In the genomic region with DNA sequence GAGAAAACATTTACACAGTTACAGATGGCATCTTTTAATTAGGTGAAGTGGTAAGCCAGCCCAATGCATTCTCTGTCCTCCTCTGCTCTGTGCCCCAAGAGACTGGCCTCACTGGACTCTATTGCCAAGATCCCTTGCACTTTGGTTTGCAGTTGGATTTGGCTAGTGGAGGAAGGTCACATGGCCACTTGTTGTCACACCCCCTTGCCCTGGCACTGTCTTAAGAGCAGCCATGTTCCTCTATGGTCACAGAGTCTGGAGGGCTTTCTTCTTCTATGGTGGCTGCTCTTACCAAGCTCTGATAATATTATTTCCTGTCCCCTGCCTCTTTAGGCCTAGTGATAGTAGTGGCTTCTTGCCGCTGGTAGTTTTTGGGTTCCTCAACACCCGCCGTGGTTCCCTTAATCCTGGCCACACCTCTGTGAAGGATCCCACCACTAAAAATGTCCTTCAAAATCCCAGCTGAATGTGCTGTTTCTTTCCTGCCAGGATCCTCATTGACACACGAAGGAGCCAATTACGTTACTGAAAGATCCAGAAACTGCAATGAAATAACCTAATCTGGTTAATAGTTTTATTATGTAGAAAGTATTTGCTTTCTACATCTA, we compare ENCODE assay signal across 21 cellular contexts.
DNase-seq lines count a peak whose midpoint lies in the region; ATAC-seq, FAIRE-seq and TF ChIP-seq lines count a peak whose summit lies in the region.
"Had no signal": no experiment of that assay in that cellular context is flagged by ENCODE, and none has a peak within 500 bp of the region (broad histone marks: within the 10 kb centered on the region; RNA-seq: fewer than 3 reads in every experiment).

No MANE protein-coding gene starts in this region.

- no peaks in the 10 kb centered on the region for H3K36me3 ChIP-seq in astrocyte (ENCODE audit: insufficient read depth, low read length)
- H3K36me3 ChIP-seq: BLaER1, spleen, thyroid gland had no signal

- TF ChIP-seq CTCF in astrocyte (IDR thresholded peaks at IDR 0.05; ENCODE audit: insufficient read depth, low read depth, low read length) = no peak

- peak; percentile 34 for ATAC-seq in sciatic nerve
- ATAC-seq: activated CD8-positive, alpha-beta T cell treated with anti-CD3 and anti-CD28 coated beads, Interleukin-2, amount 10 ng/mL, durations not matched to agents 7 days and 5 days; activated naive CD4-positive, alpha-beta T cell treated with anti-CD3 and anti-CD28 coated beads, Interleukin-2, amount 50 U/mL, for 72 hours; activated T-cell treated with anti-CD3 and anti-CD28 coated beads, Interleukin-2, amount 50 U/mL, for 72 hours had no signal

- H3K9me3 ChIP-seq in astrocyte (ENCODE audit: insufficient read depth, low read depth, low read length) = no peaks in the 10 kb centered on the region
- H3K9me3 ChIP-seq: BLaER1, spleen, thyroid gland had no signal

- H3K4me3 Mint-ChIP-seq in astrocyte (ENCODE audit: unreplicated experiment) = no peak overlapping the region
- H3K4me3 Mint-ChIP-seq: activated CD8-positive, alpha-beta T cell treated with anti-CD3 and anti-CD28 coated beads, Interleukin-2, amount 10 ng/mL, durations not matched to agents 7 days and 5 days; activated T-cell treated with anti-CD3 and anti-CD28 coated beads, Interleukin-2, amount 50 U/mL, for 72 hours; T-helper 1 cell treated with Interleukin-12 subunit alpha and Interleukin-12 subunit beta and Interleukin-4 antibody, amounts not matched to agents 30 μg/mL and 1 μg/mL, for 36 hours had no signal

- H3K9me3 Mint-ChIP-seq in astrocyte (ENCODE audit: unreplicated experiment) = no peaks in the 10 kb centered on the region
- H3K9me3 Mint-ChIP-seq: activated naive CD4-positive, alpha-beta T cell treated with anti-CD3 and anti-CD28 coated beads, Interleukin-2, amount 50 U/mL, for 72 hours; activated T-cell treated with anti-CD3 and anti-CD28 coated beads, Interleukin-2, amount 50 U/mL, for 72 hours; T-helper 1 cell treated with Interleukin-12 subunit alpha and Interleukin-12 subunit beta and Interleukin-4 antibody, amounts not matched to agents 30 μg/mL and 1 μg/mL, for 36 hours had no signal

- no peak for FAIRE-seq in astrocyte (lab: Jason Lieb, UNC)
- FAIRE-seq: colon, D721Med had no signal

- H3K36me3 Mint-ChIP-seq in astrocyte (ENCODE audit: low read depth, unreplicated experiment) = no peaks in the 10 kb centered on the region
- H3K36me3 Mint-ChIP-seq: activated naive CD4-positive, alpha-beta T cell treated with anti-CD3 and anti-CD28 coated beads, Interleukin-2, amount 50 U/mL, for 72 hours had no signal

- H3K4me2 ChIP-seq in astrocyte (ENCODE audit: low read length) = no peak overlapping the region
- H3K4me2 ChIP-seq: BLaER1 had no signal

- DNase-seq in DMS79 treated with DMSO at 0.1 percent for 48 hours (lab: John Stamatoyannopoulos, UW) (peak; percentile 11), DMS79 (lab: John Stamatoyannopoulos, UW) (no peak), NCI-H345 (lab: John Stamatoyannopoulos, UW) (peak; percentile 56), astrocyte (ENCODE audit: low read depth) (no peak), sciatic nerve (ENCODE audit: low spot score) (no peak), pons (ENCODE audit: low spot score) (no peak), SKM-1 (lab: John Stamatoyannopoulos, UW; ENCODE audit: unreplicated experiment) (no peak)
- no peak for DNase-seq in stimulated activated CD4-positive, alpha-beta T cell treated with anti-CD3 and anti-CD28 coated beads, Interleukin-4, amount 100 ng/mL, for 1 hour
- DNase-seq: activated CD8-positive, alpha-beta T cell treated with anti-CD3 and anti-CD28 coated beads, Interleukin-2, amount 10 ng/mL, durations not matched to agents 7 days and 5 days; activated T-cell treated with anti-CD3 and anti-CD28 coated beads, Interleukin-2, amount 50 U/mL, for 72 hours; foreskin fibroblast; NCI-H2107; Right ventricle myocardium superior; spleen; thyroid gland had no signal

- no peaks in the 10 kb centered on the region for H4K20me1 ChIP-seq in astrocyte (ENCODE audit: insufficient read depth, low read length)
- H4K20me1 ChIP-seq: BLaER1 had no signal

- no peaks in the 10 kb centered on the region for H3K79me2 ChIP-seq in astrocyte (ENCODE audit: insufficient read depth, low read length)

- no peaks in the 10 kb centered on the region for H3K27me3 ChIP-seq in astrocyte (ENCODE audit: insufficient read depth, low read length)
- H3K27me3 ChIP-seq: BLaER1, spleen, thyroid gland had no signal

- peak overlapping the region; percentile 99 for H3K27ac Mint-ChIP-seq in astrocyte (ENCODE audit: unreplicated experiment)
- H3K27ac Mint-ChIP-seq: activated CD8-positive, alpha-beta T cell treated with anti-CD3 and anti-CD28 coated beads, Interleukin-2, amount 10 ng/mL, durations not matched to agents 7 days and 5 days; activated naive CD4-positive, alpha-beta T cell treated with anti-CD3 and anti-CD28 coated beads, Interleukin-2, amount 50 U/mL, for 72 hours; activated T-cell treated with anti-CD3 and anti-CD28 coated beads, Interleukin-2, amount 50 U/mL, for 72 hours; T-helper 1 cell treated with Interleukin-12 subunit alpha and Interleukin-12 subunit beta and Interleukin-4 antibody, amounts not matched to agents 30 μg/mL and 1 μg/mL, for 36 hours had no signal

- no peak overlapping the region for H3K27ac ChIP-seq in astrocyte (ENCODE audit: low read depth, low read length)
- H3K27ac ChIP-seq: 22Rv1, BLaER1, spleen, thyroid gland had no signal

- H3K4me1 ChIP-seq in astrocyte (ENCODE audit: insufficient read depth, low read length) = peaks cover 29% of the 10 kb centered on the region
- H3K4me1 ChIP-seq: thyroid gland had no signal

- peaks cover 41% of the 10 kb centered on the region for H3K4me1 Mint-ChIP-seq in astrocyte (ENCODE audit: low read depth, unreplicated experiment)

- intact Hi-C loops in sciatic nerve (cut with DNase I) = no loop called here

- no peak overlapping the region for H3K9ac ChIP-seq in astrocyte (ENCODE audit: low read length)
- H3K9ac ChIP-seq: BLaER1 had no signal

- H2AFZ ChIP-seq in astrocyte (ENCODE audit: low read depth, low read length) = no peak overlapping the region

- peaks cover 5% of the 10 kb centered on the region for H3K27me3 Mint-ChIP-seq in astrocyte (ENCODE audit: low read depth, unreplicated experiment)

- H3K4me3 ChIP-seq in astrocyte (ENCODE audit: insufficient read depth, low read depth, low read length) = no peak overlapping the region
- H3K4me3 ChIP-seq: BLaER1, spleen, thyroid gland had no signal

Comparison
In these comparisons a context has a peak if more than half of its experiments do, and no peak if none do; other contexts are left out.
1. DNase-seq: peak in DMS79 treated with DMSO at 0.1 percent for 48 hours (single experiment) and NCI-H345 (single experiment); none in DMS79 (single experiment), astrocyte (single experiment), sciatic nerve (single experiment), pons (single experiment), SKM-1 (single experiment) and stimulated activated CD4-positive, alpha-beta T cell treated with anti-CD3 and anti-CD28 coated beads, Interleukin-4, amount 100 ng/mL, for 1 hour (single experiment).